Comparison of ENCODE assay signal across 1 cellular context in the genomic region with DNA sequence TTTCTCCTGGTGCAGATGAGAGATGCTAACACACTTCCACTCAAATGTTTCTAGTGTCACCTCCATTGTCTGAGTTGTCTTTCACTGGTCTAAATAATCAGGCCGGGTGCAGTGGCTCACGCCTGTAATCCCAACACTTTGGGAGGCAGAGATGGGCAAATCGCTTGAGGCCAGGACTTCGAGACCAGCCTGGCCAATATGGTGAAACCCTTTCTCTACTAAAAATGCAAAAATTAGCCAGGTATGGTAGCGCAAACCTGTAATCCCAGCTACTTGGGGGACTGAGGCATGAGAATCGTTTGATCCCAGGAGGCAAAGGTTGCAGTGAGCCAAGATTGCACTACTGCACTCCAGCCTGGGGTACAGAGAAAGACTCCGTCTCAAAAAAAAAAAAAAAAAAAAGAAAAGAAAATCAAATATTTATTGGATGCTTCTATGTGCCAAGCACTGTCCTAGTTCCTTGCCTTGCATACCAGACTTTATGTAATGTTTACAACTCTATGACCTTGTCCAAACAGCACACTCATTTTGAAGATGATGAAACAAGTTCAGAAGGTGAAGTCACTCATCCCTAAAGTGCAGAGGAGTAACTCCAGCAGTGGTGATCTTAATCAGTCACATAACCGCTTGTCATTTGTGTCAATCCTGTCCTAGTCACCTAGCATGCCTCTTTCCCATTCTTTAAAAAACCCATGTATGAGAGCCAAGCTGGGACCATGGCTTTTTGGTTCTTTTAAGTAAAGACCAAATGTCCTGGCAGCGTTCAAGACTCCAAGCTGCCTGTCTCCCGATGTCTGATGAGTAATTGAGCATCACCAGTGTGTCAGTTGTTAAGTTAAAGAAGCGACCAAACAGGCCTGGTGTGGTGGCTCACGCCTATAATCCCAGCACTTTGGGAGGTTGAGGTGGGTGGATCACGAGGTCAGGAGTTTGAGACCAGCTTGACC.
TF ChIP-seq lines count a peak whose summit lies in the region.

No MANE protein-coding gene starts in this region.

TF ChIP-seq in HEK293T, 16 proteins besides CTCF, POLR2A, EP300 and RAD21:
- TF ChIP-seq, protein P1, sequence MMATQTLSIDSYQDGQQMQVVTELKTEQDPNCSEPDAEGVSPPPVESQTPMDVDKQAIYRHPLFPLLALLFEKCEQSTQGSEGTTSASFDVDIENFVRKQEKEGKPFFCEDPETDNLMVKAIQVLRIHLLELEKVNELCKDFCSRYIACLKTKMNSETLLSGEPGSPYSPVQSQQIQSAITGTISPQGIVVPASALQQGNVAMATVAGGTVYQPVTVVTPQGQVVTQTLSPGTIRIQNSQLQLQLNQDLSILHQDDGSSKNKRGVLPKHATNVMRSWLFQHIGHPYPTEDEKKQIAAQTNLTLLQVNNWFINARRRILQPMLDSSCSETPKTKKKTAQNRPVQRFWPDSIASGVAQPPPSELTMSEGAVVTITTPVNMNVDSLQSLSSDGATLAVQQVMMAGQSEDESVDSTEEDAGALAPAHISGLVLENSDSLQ (IDR thresholded peaks at IDR 0.05) = 0 out of 2 replicates have a peak, but pooled peaks have one; percentile 12
